Comparison of ENCODE assay signal across 20 cellular contexts in the genomic region with DNA sequence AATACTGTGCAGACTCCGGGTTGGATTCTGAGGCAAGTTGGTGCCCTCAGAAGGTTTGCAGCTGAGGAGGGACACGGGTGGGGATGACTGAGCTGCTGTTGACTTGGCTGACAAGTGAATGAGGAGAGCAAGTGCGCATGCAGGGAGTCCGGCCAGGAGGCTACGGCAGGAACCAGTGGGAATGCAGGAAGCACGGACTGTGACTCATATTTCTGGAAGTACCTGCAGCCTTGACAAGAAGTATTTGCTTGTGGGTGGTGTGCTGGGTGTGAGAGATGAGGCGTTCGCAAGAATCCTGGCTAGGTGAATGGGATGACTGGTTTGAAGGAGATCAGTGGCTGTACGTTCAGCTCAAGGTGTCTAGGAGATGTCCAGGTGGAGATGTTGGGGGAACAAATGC. TPM values are rescaled to one million over a fixed set of nuclear protein-coding genes. Genes with fewer than 3 reads are reported as not detected.
DNase-seq lines count a peak whose midpoint lies in the region; ATAC-seq, FAIRE-seq and TF ChIP-seq lines count a peak whose summit lies in the region.
"Had no signal": no experiment of that assay in that cellular context is flagged by ENCODE, and none has a peak within 500 bp of the region (broad histone marks: within the 10 kb centered on the region; RNA-seq: fewer than 3 reads in every experiment).

No MANE protein-coding gene starts in this region.

- ATAC-seq in GM19397 (IDR thresholded peaks at IDR 0.05; ENCODE audit: unreplicated experiment): no peak
- no peak for ATAC-seq in activated T-helper 17 cell treated with anti-CD3 and anti-CD28 coated beads, Interleukin-2, amount 50 U/mL, for 72 hours (replicated peaks)
- ATAC-seq: left ventricle myocardium superior; stimulated activated naive CD8-positive, alpha-beta T cell treated with anti-CD3 and anti-CD28 coated beads, Interleukin-15, Interleukin-2, amounts not matched to agents 100 U/mL and 50 U/mL, for 24 hours had no signal

- TF ChIP-seq POLR2A in vagina (IDR thresholded peaks at IDR 0.05): no peak

- DNase-seq in Daoy (ENCODE audit: low read depth) (peak; percentile 56), SW480 (ENCODE audit: low spot score) (peak; percentile 66), kidney (peak; percentile 91), renal cortical epithelial cell (ENCODE audit: low read depth) (peak; percentile 93), vagina (ENCODE audit: extremely low spot score in 2 of 2) (no peak)
- DNase-seq in stimulated activated CD4-positive, alpha-beta T cell treated with anti-CD3 and anti-CD28 coated beads, Interleukin-4, amount 100 ng/mL, for 4 hours: no peak
- DNase-seq: activated CD4-positive, alpha-beta memory T cell treated with anti-CD3 and anti-CD28 coated beads for 36 hours; aorta; cortex of kidney; DMS79 treated with DMSO at 0.1 percent for 48 hours; hippocampal formation; left ventricle myocardium superior; MV-4-11; NCI-H2107; NCI-H82; SHP77 treated with DMSO at 0.1 percent for 48 hours; stimulated activated naive CD8-positive, alpha-beta T cell treated with anti-CD3 and anti-CD28 coated beads, Interleukin-15, Interleukin-2, amounts not matched to agents 100 U/mL and 50 U/mL, for 24 hours had no signal

- H3K27me3 Mint-ChIP-seq in activated T-helper 17 cell treated with anti-CD3 and anti-CD28 coated beads, Interleukin-2, amount 50 U/mL, for 72 hours: peaks cover 3% of the 10 kb centered on the region
- H3K27me3 Mint-ChIP-seq: activated CD4-positive, alpha-beta memory T cell treated with anti-CD3 and anti-CD28 coated beads for 36 hours had no signal

- no peak for FAIRE-seq in kidney (lab: Jason Lieb, UNC)

- no peaks in the 10 kb centered on the region for H3K9me3 ChIP-seq in kidney (ENCODE audit: control insufficient read depth in 1 of 2, low read length in 2 of 2)
- no peaks in the 10 kb centered on the region for H3K9me3 ChIP-seq in vagina

- H3K27ac Mint-ChIP-seq in activated T-helper 17 cell treated with anti-CD3 and anti-CD28 coated beads, Interleukin-2, amount 50 U/mL, for 72 hours: no peak overlapping the region
- H3K27ac Mint-ChIP-seq: activated CD4-positive, alpha-beta memory T cell treated with anti-CD3 and anti-CD28 coated beads for 36 hours had no signal

- no peaks in the 10 kb centered on the region for H3K27me3 ChIP-seq in vagina

- H3K27ac ChIP-seq in kidney (ENCODE audit: low read depth in 2 of 2, low read length in 2 of 2): no peak overlapping the region
- H3K27ac ChIP-seq in vagina: no peak overlapping the region

- no peaks in the 10 kb centered on the region for H3K9me3 Mint-ChIP-seq in activated T-helper 17 cell treated with anti-CD3 and anti-CD28 coated beads, Interleukin-2, amount 50 U/mL, for 72 hours
- H3K9me3 Mint-ChIP-seq: activated CD4-positive, alpha-beta memory T cell treated with anti-CD3 and anti-CD28 coated beads for 36 hours had no signal

- H3K4me1 Mint-ChIP-seq in activated T-helper 17 cell treated with anti-CD3 and anti-CD28 coated beads, Interleukin-2, amount 50 U/mL, for 72 hours: peaks cover 23% of the 10 kb centered on the region

- intact Hi-C loops in kidney (cut with DNase I) (loop anchor here (10.0 kb wide), 1 partner anchor 46 kb away; no protein-coding TSS in a partner anchor), vagina (cut with DNase I) (no loop called here)

- H3K36me3 ChIP-seq in kidney (ENCODE audit: control insufficient read depth in 1 of 2, insufficient read depth in 2 of 2, low read length in 2 of 2): no peaks in the 10 kb centered on the region
- no peaks in the 10 kb centered on the region for H3K36me3 ChIP-seq in vagina

- no peak overlapping the region for H3K4me3 ChIP-seq in kidney (ENCODE audit: low read length in 2 of 2)
- no peak overlapping the region for H3K4me3 ChIP-seq in vagina

- H3K4me3 Mint-ChIP-seq in activated T-helper 17 cell treated with anti-CD3 and anti-CD28 coated beads, Interleukin-2, amount 50 U/mL, for 72 hours: no peak overlapping the region
- H3K4me3 Mint-ChIP-seq: activated CD4-positive, alpha-beta memory T cell treated with anti-CD3 and anti-CD28 coated beads for 36 hours had no signal

- H3K4me1 ChIP-seq in kidney (ENCODE audit: control insufficient read depth in 1 of 2, insufficient read depth in 1 of 2, low read depth in 1 of 2, low read length in 2 of 2) (peaks cover 5 to 6% of the 10 kb centered on the region in 2 donors), vagina (no peaks in the 10 kb centered on the region)

- no peaks in the 10 kb centered on the region for H3K36me3 Mint-ChIP-seq in activated T-helper 17 cell treated with anti-CD3 and anti-CD28 coated beads, Interleukin-2, amount 50 U/mL, for 72 hours (ENCODE audit: low read depth)
- H3K36me3 Mint-ChIP-seq: activated CD4-positive, alpha-beta memory T cell treated with anti-CD3 and anti-CD28 coated beads for 36 hours had no signal

- TF ChIP-seq CTCF in kidney (IDR thresholded peaks at IDR 0.05; ENCODE audit: borderline replicate concordance, extremely low read depth, insufficient read depth): no peak
- TF ChIP-seq CTCF in vagina (IDR thresholded peaks at IDR 0.05): no peak

- H3K9ac ChIP-seq in kidney (ENCODE audit: low read length in 2 of 2): no peak overlapping the region

RNA-seq across cellular contexts. Expression of a gene that starts 30.8 kb away (rescaled TPM):
- total RNA-seq in Daoy (2014; rRNA removed; shearing (Covaris generic)): not detected in 2 replicates
- 109 TPM for total RNA-seq in kidney
- 392 TPM for polyA plus RNA-seq in kidney (ENCODE audit: insufficient read depth, low read depth, low replicate concordance)
- total RNA-seq in renal cortical epithelial cell: not detected in 2 replicates
- total RNA-seq in vagina: not detected
- not detected for total RNA-seq in activated T-helper 17 cell treated with anti-CD3 and anti-CD28 coated beads, Interleukin-2, amount 50 U/mL, for 72 hours
- total RNA-seq: activated CD4-positive, alpha-beta memory T cell treated with anti-CD3 and anti-CD28 coated beads for 36 hours; aorta; left ventricle myocardium superior; skeletal muscle tissue had no signal
- polyA plus RNA-seq: aorta had no signal

Comparison
In these comparisons a context has a peak if more than half of its experiments do, and no peak if none do; other contexts are left out.
1. DNase-seq: peak in Daoy (single experiment), SW480 (single experiment), kidney (single experiment) and renal cortical epithelial cell (single experiment); none in vagina (0 of 2) and stimulated activated CD4-positive, alpha-beta T cell treated with anti-CD3 and anti-CD28 coated beads, Interleukin-4, amount 100 ng/mL, for 4 hours (0 of 2).
2. RNA of a gene that starts 30.8 kb away (total RNA-seq): 109 TPM in kidney (single experiment); not detected in Daoy, not detected in renal cortical epithelial cell, not detected in vagina (single experiment) and not detected in activated T-helper 17 cell treated with anti-CD3 and anti-CD28 coated beads, Interleukin-2, amount 50 U/mL, for 72 hours; every median in the first group is over 100 times any median in the second.